Comparison of ENCODE assay signal across 9 cellular contexts in the genomic region with DNA sequence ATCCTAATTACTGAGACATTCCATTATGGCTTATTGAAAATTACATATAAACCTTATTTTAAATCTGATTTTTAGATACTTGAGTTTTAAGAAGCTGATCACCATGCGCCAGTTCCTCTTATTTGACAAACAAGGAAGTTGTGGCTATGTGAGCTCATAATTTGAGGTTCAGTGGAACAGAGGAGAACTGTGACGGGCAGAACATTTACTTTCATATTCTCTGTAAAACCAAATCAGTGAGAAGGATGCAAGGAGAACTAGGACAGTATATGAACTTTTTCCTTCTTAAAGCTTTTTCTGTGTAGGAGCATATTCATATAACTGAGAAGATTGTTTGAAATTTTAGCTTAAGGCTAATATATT. TPM values are rescaled to one million over a fixed set of nuclear protein-coding genes. Genes with fewer than 3 reads are reported as not detected.
DNase-seq lines count a peak whose midpoint lies in the region; ATAC-seq and TF ChIP-seq lines count a peak whose summit lies in the region.
"Had no signal": no experiment of that assay in that cellular context is flagged by ENCODE, and none has a peak within 500 bp of the region (broad histone marks: within the 10 kb centered on the region; RNA-seq: fewer than 3 reads in every experiment).

No MANE protein-coding gene starts in this region.

- CTCF ChIA-PET in CD8-positive, alpha-beta memory T cell (lab: Charles Lee): interaction anchor here (0.8 to 4.6 kb wide), 5 partner anchors 11 to 302 kb away, joined by 3 to 51 read pairs (median 3); a partner anchor contains a TSS
- CTCF ChIA-PET in Caco-2 (lab: Charles Lee): no interaction called here

- H3K27ac Mint-ChIP-seq in CD8-positive, alpha-beta memory T cell: peak overlapping the region; percentile 81 to 100 (median 96)
- H3K27ac Mint-ChIP-seq in T-helper 2 cell treated with Interferon-gamma antibody and Interleukin-4, amounts not matched to agents 5 μg/mL and 100 μg/mL, for 36 hours: peak overlapping the region; percentile 96
- no peak overlapping the region for H3K27ac Mint-ChIP-seq in Caco-2 (ENCODE audit: unreplicated experiment)
- H3K27ac Mint-ChIP-seq: brain had no signal

- H3K27me3 Mint-ChIP-seq in CD8-positive, alpha-beta memory T cell: no peaks in the 10 kb centered on the region
- H3K27me3 Mint-ChIP-seq in T-helper 2 cell treated with Interferon-gamma antibody and Interleukin-4, amounts not matched to agents 5 μg/mL and 100 μg/mL, for 36 hours (ENCODE audit: low read depth): no peaks in the 10 kb centered on the region
- H3K27me3 Mint-ChIP-seq in Caco-2 (ENCODE audit: insufficient read depth, unreplicated experiment): no peaks in the 10 kb centered on the region
- H3K27me3 Mint-ChIP-seq: brain had no signal

- TF ChIP-seq CTCF in neutrophil (IDR thresholded peaks at IDR 0.05) (peak; percentile 21), Caco-2 (IDR thresholded peaks at IDR 0.05; ENCODE audit: insufficient read depth in 1 of 2, low read depth in 1 of 2, low read length in 1 of 2, severe bottlenecking in 1 of 2, unreplicated experiment in 1 of 2) (no peak)

- peak in 4 of 5 donors; percentile 12 to 78 (median 72) for DNase-seq in CD8-positive, alpha-beta memory T cell
- DNase-seq in GM19238 (ENCODE audit: insufficient read length, low spot score) (peak; percentile 10), mucosa of gallbladder (ENCODE audit: low spot score) (no peak), Caco-2 (no peak), aorta (no peak)
- peak; percentile 35 for DNase-seq in T-helper 2 cell treated with Interferon-gamma antibody and Interleukin-4, amounts not matched to agents 5 μg/mL and 100 μg/mL, for 36 hours (ENCODE audit: low spot score)

- no TSS peak for BruUV-seq in Caco-2 (replicated peaks; lab: Mats Ljungman, UMichigan)

- H3K4me3 Mint-ChIP-seq in CD8-positive, alpha-beta memory T cell: peak overlapping the region; percentile 77 to 83 (median 79)
- peak overlapping the region; percentile 83 for H3K4me3 Mint-ChIP-seq in T-helper 2 cell treated with Interferon-gamma antibody and Interleukin-4, amounts not matched to agents 5 μg/mL and 100 μg/mL, for 36 hours
- H3K4me3 Mint-ChIP-seq in Caco-2 (ENCODE audit: unreplicated experiment): no peak overlapping the region
- H3K4me3 Mint-ChIP-seq: brain had no signal

- peaks cover 60% of the 10 kb centered on the region for H3K4me1 ChIP-seq in CD8-positive, alpha-beta memory T cell (ENCODE audit: insufficient read depth, low read length)
- peaks cover 19 to 28% of the 10 kb centered on the region in 2 experiments for H3K4me1 ChIP-seq in neutrophil (ENCODE audit: control insufficient read depth in 1 of 2, insufficient read depth in 1 of 2, low read depth in 1 of 2, low read length in 1 of 2)
- no peaks in the 10 kb centered on the region for H3K4me1 ChIP-seq in Caco-2
- H3K4me1 ChIP-seq in aorta (ENCODE audit: control insufficient read depth in 1 of 2, insufficient read depth in 2 of 2, low read length in 2 of 2): no peaks in the 10 kb centered on the region

- POLR2A ChIA-PET in CD8-positive, alpha-beta memory T cell (lab: Charles Lee): interaction anchor here (0.7 to 4.6 kb wide), 7 partner anchors 13 to 302 kb away, joined by 3 to 96 read pairs (median 12); a partner anchor contains a TSS
- POLR2A ChIA-PET in Caco-2 (lab: Charles Lee): no interaction called here

- H3K36me3 ChIP-seq in CD8-positive, alpha-beta memory T cell (ENCODE audit: insufficient read depth, low read length): no peaks in the 10 kb centered on the region
- H3K36me3 ChIP-seq in neutrophil (no peaks in the 10 kb centered on the region), Caco-2 (ENCODE audit: control insufficient read depth, insufficient read depth, low read length) (no peaks in the 10 kb centered on the region), aorta (ENCODE audit: control insufficient read depth in 1 of 2, insufficient read depth in 2 of 2, low read length in 1 of 2) (no peaks in the 10 kb centered on the region)

- intact Hi-C loops in Caco-2 (cut with micrococcal nuclease; ENCODE audit: unreplicated experiment) (no loop called here), aorta (cut with DNase I) (no loop called here)

- H3K4me1 Mint-ChIP-seq in CD8-positive, alpha-beta memory T cell: peaks cover 67 to 96% (median 93%) of the 10 kb centered on the region in 3 donors
- peaks cover 67% of the 10 kb centered on the region for H3K4me1 Mint-ChIP-seq in T-helper 2 cell treated with Interferon-gamma antibody and Interleukin-4, amounts not matched to agents 5 μg/mL and 100 μg/mL, for 36 hours (ENCODE audit: low read depth)
- no peaks in the 10 kb centered on the region for H3K4me1 Mint-ChIP-seq in Caco-2 (ENCODE audit: low read depth, unreplicated experiment)

- H3K9me3 ChIP-seq in CD8-positive, alpha-beta memory T cell (ENCODE audit: low read length): no peaks in the 10 kb centered on the region
- H3K9me3 ChIP-seq in neutrophil (no peaks in the 10 kb centered on the region), Caco-2 (no peaks in the 10 kb centered on the region), aorta (ENCODE audit: control insufficient read depth, low read length) (no peaks in the 10 kb centered on the region)

- H3K9me3 Mint-ChIP-seq in CD8-positive, alpha-beta memory T cell: no peaks in the 10 kb centered on the region
- peaks cover 8% of the 10 kb centered on the region for H3K9me3 Mint-ChIP-seq in T-helper 2 cell treated with Interferon-gamma antibody and Interleukin-4, amounts not matched to agents 5 μg/mL and 100 μg/mL, for 36 hours
- H3K9me3 Mint-ChIP-seq in Caco-2 (ENCODE audit: unreplicated experiment): no peaks in the 10 kb centered on the region

- H3K27me3 ChIP-seq in CD8-positive, alpha-beta memory T cell (ENCODE audit: insufficient read depth, low read length, poor library complexity, severe bottlenecking): no peaks in the 10 kb centered on the region
- H3K27me3 ChIP-seq in neutrophil (no peaks in the 10 kb centered on the region), Caco-2 (replicated peaks; ENCODE audit: control insufficient read depth, insufficient read depth, low read length) (no peaks in the 10 kb centered on the region), aorta (ENCODE audit: control insufficient read depth in 1 of 2, insufficient read depth in 2 of 2, low read length in 1 of 2) (no peaks in the 10 kb centered on the region)

- peak overlapping the region; percentile 52 for H3K4me3 ChIP-seq in CD8-positive, alpha-beta memory T cell (ENCODE audit: low read length)
- peak overlapping the region; percentile 42 to 46 for H3K4me3 ChIP-seq in neutrophil (ENCODE audit: low read depth in 1 of 2, low read length in 1 of 2)
- no peak overlapping the region for H3K4me3 ChIP-seq in Caco-2 (ENCODE audit: low read depth, low read length)
- H3K4me3 ChIP-seq in aorta (ENCODE audit: low read length in 2 of 2): no peak overlapping the region

- H3K27ac ChIP-seq in CD8-positive, alpha-beta memory T cell (ENCODE audit: low read depth, low read length): peak overlapping the region; percentile 64
- H3K27ac ChIP-seq in neutrophil: peak overlapping the region; percentile 85
- H3K27ac ChIP-seq in aorta (ENCODE audit: low read depth in 1 of 2, low read length in 2 of 2): no peak overlapping the region

- 87 to 97% methylated on average over 2 of the region's 2 CpGs for WGBS in aorta, 2 donors

- ATAC-seq in HG03135 (IDR thresholded peaks at IDR 0.05; ENCODE audit: unreplicated experiment) (peak; percentile 85), aorta (ENCODE audit: low FRiP score) (no peak)

- H3K36me3 Mint-ChIP-seq in CD8-positive, alpha-beta memory T cell: peaks cover 0 to under 1% (median 0%) of the 10 kb centered on the region in 3 donors
- H3K36me3 Mint-ChIP-seq in T-helper 2 cell treated with Interferon-gamma antibody and Interleukin-4, amounts not matched to agents 5 μg/mL and 100 μg/mL, for 36 hours (ENCODE audit: low read depth): peaks cover 10% of the 10 kb centered on the region
- H3K36me3 Mint-ChIP-seq in Caco-2 (ENCODE audit: insufficient read depth, unreplicated experiment): no peaks in the 10 kb centered on the region

RNA-seq across cellular contexts. Expression of a gene that starts 25.3 kb away (rescaled TPM):
- 10 to 100 TPM; 47.8 to 51.0 TPM for total RNA-seq in CD8-positive, alpha-beta memory T cell
- 41.4 TPM for polyA plus RNA-seq in CD8-positive, alpha-beta memory T cell
- total RNA-seq in mucosa of gallbladder: 54.0 TPM
- total RNA-seq in Caco-2 (2022): 27.2 and 28.5 TPM in 2 replicates
- total RNA-seq in aorta: 10 to 100 TPM; 16.1 to 31.2 TPM
- polyA plus RNA-seq in aorta: 1 to 10 TPM; 5.0 to 9.4 TPM

Comparison
In these comparisons a context has a peak if more than half of its experiments do, and no peak if none do; other contexts are left out.
1. DNase-seq: peak in CD8-positive, alpha-beta memory T cell (4 of 5), GM19238 (single experiment) and T-helper 2 cell treated with Interferon-gamma antibody and Interleukin-4, amounts not matched to agents 5 μg/mL and 100 μg/mL, for 36 hours (single experiment); none in mucosa of gallbladder (single experiment), Caco-2 (0 of 2) and aorta (0 of 2).
2. H3K27ac ChIP-seq: peak in CD8-positive, alpha-beta memory T cell (single experiment) and neutrophil (single experiment); none in aorta (0 of 2).
3. H3K4me3 ChIP-seq: peak in CD8-positive, alpha-beta memory T cell (single experiment) and neutrophil (2 of 2); none in Caco-2 (single experiment) and aorta (0 of 2).